1 cellular context compared by ENCODE assay signal in the genomic region with DNA sequence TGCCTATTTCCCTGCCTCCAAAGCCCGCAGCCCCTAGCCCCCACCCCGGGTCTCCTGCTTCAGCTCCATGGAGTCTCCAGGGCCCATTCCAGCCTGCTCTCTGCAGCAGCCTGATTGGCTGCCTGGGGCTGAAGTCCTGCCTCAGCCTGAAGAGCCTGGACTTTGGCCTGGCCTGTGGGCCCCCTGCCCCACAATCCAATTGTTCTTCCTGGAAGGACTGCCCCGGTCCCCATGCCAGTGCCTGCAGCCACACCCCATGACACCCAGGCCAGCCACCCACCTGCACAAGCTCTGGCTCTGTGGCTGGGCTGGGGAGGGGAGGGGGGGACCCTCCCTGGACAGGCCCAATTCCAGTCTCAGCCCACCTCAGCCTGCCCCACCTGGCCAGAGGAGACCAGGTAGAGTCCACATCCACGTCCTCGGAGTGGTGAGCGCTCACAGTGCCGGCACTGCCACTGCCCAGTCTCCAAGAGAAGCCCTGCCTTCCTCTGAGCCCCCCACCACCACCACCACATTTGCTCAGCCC.
A peak's percentile ranks its signal among the peaks of the same experiment; 100 is the strongest.
TF ChIP-seq lines count a peak whose summit lies in the region.

No MANE protein-coding gene starts in this region.

TF ChIP-seq in HepG2, 621 proteins besides CTCF, POLR2A, EP300 and RAD21 (continued from another document and continues in another):
- no peak for TF ChIP-seq ZNF512B (CRISPR knock-in tag; IDR thresholded peaks at IDR 0.05; ENCODE audit: borderline replicate concordance)
- no peak for TF ChIP-seq ZSCAN25 (CRISPR knock-in tag; IDR thresholded peaks at IDR 0.05)
- TF ChIP-seq PCBP1 (IDR thresholded peaks at IDR 0.05; ENCODE audit: borderline replicate concordance, low read depth, low read length), result peak; percentile 96; the same call in 1 of the 2 replicates
- TF ChIP-seq, protein P1, sequence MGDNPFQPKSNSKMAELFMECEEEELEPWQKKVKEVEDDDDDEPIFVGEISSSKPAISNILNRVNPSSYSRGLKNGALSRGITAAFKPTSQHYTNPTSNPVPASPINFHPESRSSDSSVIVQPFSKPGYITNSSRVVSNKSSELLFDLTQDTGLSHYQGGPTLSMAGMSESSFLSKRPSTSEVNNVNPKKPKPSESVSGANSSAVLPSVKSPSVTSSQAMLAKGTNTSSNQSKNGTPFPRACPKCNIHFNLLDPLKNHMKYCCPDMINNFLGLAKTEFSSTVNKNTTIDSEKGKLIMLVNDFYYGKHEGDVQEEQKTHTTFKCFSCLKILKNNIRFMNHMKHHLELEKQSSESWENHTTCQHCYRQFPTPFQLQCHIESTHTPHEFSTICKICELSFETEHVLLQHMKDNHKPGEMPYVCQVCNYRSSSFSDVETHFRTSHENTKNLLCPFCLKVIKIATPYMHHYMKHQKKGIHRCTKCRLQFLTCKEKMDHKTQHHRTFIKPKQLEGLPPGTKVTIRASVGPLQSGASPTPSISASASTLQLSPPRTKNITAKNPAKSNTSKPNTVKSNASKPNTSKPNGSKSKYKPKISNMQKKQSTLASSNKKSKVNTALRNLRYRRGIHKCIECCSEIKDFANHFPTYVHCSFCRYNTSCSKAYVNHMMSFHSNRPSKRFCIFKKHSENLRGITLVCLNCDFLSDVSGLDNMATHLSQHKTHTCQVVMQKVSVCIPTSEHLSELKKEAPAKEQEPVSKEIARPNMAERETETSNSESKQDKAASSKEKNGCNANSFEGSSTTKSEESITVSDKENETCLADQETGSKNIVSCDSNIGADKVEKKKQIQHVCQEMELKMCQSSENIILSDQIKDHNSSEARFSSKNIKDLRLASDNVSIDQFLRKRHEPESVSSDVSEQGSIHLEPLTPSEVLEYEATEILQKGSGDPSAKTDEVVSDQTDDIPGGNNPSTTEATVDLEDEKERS (CRISPR knock-in tag; IDR thresholded peaks at IDR 0.05), result peak; percentile 87
- peak; percentile 76 for TF ChIP-seq AHDC1 (CRISPR knock-in tag; IDR thresholded peaks at IDR 0.05; ENCODE audit: borderline replicate concordance)
- no peak for TF ChIP-seq CHD2 (IDR thresholded peaks at IDR 0.05; ENCODE audit: low read depth, low read length)
- TF ChIP-seq MTA3 (CRISPR knock-in tag; IDR thresholded peaks at IDR 0.05), result no peak
- TF ChIP-seq ESRRA (CRISPR knock-in tag; IDR thresholded peaks at IDR 0.05; ENCODE audit: low read depth), result 0 out of 2 replicates have a peak, but pooled peaks have one; percentile 41
- no peak for TF ChIP-seq ZFYVE20 (CRISPR knock-in tag; IDR thresholded peaks at IDR 0.05; ENCODE audit: borderline replicate concordance, low read depth)
- peak; percentile 67; the same call in 1 of the 2 replicates for TF ChIP-seq ZNF746 (CRISPR knock-in tag; IDR thresholded peaks at IDR 0.05)
- no peak for TF ChIP-seq FOSL1 (CRISPR knock-in tag; IDR thresholded peaks at IDR 0.05; ENCODE audit: borderline replicate concordance)
- TF ChIP-seq SALL1 (CRISPR knock-in tag; IDR thresholded peaks at IDR 0.05), result peak; percentile 96
- peak; percentile 67; the same call in 1 of the 2 replicates for TF ChIP-seq RERE (CRISPR knock-in tag; IDR thresholded peaks at IDR 0.05; ENCODE audit: low read depth)
- no peak for TF ChIP-seq ZNF253 (CRISPR knock-in tag; IDR thresholded peaks at IDR 0.05; ENCODE audit: borderline replicate concordance)
- TF ChIP-seq, protein P2, sequence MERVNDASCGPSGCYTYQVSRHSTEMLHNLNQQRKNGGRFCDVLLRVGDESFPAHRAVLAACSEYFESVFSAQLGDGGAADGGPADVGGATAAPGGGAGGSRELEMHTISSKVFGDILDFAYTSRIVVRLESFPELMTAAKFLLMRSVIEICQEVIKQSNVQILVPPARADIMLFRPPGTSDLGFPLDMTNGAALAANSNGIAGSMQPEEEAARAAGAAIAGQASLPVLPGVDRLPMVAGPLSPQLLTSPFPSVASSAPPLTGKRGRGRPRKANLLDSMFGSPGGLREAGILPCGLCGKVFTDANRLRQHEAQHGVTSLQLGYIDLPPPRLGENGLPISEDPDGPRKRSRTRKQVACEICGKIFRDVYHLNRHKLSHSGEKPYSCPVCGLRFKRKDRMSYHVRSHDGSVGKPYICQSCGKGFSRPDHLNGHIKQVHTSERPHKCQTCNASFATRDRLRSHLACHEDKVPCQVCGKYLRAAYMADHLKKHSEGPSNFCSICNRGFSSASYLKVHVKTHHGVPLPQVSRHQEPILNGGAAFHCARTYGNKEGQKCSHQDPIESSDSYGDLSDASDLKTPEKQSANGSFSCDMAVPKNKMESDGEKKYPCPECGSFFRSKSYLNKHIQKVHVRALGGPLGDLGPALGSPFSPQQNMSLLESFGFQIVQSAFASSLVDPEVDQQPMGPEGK (CRISPR knock-in tag; IDR thresholded peaks at IDR 0.05), result peak; percentile 97
- no peak for TF ChIP-seq ATRX (CRISPR knock-in tag; IDR thresholded peaks at IDR 0.05; ENCODE audit: borderline replicate concordance)
- TF ChIP-seq HHEX (CRISPR knock-in tag; IDR thresholded peaks at IDR 0.05), result no peak
- TF ChIP-seq ATF4 (CRISPR knock-in tag; IDR thresholded peaks at IDR 0.05), result no peak
- no peak for TF ChIP-seq KMT2B (CRISPR knock-in tag; IDR thresholded peaks at IDR 0.05)
- peak; percentile 65 for TF ChIP-seq MED8 (CRISPR knock-in tag; IDR thresholded peaks at IDR 0.05; ENCODE audit: insufficient replicate concordance)
- no peak for TF ChIP-seq ZNF557 (CRISPR knock-in tag; IDR thresholded peaks at IDR 0.05)
- TF ChIP-seq LBX2 (CRISPR knock-in tag; IDR thresholded peaks at IDR 0.05; ENCODE audit: borderline replicate concordance), result no peak
- TF ChIP-seq ZNF569 (CRISPR knock-in tag; IDR thresholded peaks at IDR 0.05; ENCODE audit: borderline replicate concordance), result no peak
- TF ChIP-seq ASH2L (IDR thresholded peaks at IDR 0.05; ENCODE audit: insufficient read length, low read depth, low read length), result peak; percentile 40
- TF ChIP-seq ZNF33B (CRISPR knock-in tag; IDR thresholded peaks at IDR 0.05), result no peak
- no peak for TF ChIP-seq ZNF121 (CRISPR knock-in tag; IDR thresholded peaks at IDR 0.05)
- no peak for TF ChIP-seq GZF1 (CRISPR knock-in tag; IDR thresholded peaks at IDR 0.05)
- TF ChIP-seq MAF1 (CRISPR knock-in tag; IDR thresholded peaks at IDR 0.05; ENCODE audit: borderline replicate concordance), result no peak
- TF ChIP-seq FOXK1 (CRISPR knock-in tag; IDR thresholded peaks at IDR 0.05; ENCODE audit: borderline replicate concordance, low read depth), result 0 out of 2 replicates have a peak, but pooled peaks have one; percentile 10
- TF ChIP-seq FOXA1 (IDR thresholded peaks at IDR 0.05), result no peak
- TF ChIP-seq FOXA1 (CRISPR knock-in tag; IDR thresholded peaks at IDR 0.05), result no peak
- no peak for TF ChIP-seq ZNF550 (CRISPR knock-in tag; IDR thresholded peaks at IDR 0.05; ENCODE audit: borderline replicate concordance)
- TF ChIP-seq, protein P3, sequence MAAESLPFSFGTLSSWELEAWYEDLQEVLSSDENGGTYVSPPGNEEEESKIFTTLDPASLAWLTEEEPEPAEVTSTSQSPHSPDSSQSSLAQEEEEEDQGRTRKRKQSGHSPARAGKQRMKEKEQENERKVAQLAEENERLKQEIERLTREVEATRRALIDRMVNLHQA (CRISPR knock-in tag; IDR thresholded peaks at IDR 0.05), result no peak
